ENCODE assay signal across 8 cellular contexts in the genomic region with DNA sequence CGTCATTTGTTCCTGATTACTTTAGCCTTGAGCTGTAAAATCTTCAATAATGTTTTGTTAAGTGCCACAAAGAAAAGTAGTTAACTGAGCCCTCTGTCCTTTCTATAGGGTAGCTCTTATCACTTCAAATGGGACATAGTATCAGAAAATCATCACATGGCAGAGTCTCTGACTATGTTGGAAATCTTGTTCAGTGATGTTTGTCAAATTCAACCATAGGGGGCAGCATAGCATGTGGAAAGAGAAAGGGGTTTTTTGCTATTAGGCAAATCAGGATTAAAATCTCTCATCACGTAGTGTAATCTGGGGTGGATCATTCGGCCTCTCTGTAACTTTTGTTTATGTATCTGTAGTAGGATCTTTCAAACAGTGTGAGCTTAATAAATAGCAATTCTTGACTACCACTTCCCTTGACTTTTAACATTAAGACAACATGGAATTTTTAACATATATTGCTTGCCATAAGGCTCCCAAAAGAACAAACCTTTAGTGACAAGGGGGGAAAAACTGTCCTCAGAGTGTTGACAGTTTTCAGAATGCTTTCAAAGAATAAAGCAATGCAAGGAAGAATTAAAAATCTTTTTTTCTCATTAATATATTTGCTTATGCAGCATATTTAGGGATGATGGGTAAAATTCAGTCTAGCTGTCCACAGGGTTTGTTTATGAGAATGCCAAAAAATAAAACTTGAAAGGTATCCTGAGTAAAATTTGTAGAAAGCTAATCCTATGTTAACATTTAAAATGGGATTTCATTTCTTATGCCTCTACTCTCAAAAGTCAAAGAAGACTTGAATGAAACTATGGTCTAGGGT.
DNase-seq lines count a peak whose midpoint lies in the region; ATAC-seq and TF ChIP-seq lines count a peak whose summit lies in the region.

No MANE protein-coding gene starts in this region.

- no peak overlapping the region for H2AK5ac ChIP-seq in mesendoderm (ENCODE audit: low read length)

- no peaks in the 10 kb centered on the region for H3K27me3 ChIP-seq in CD8-positive, alpha-beta memory T cell (ENCODE audit: insufficient read depth, low read length, poor library complexity, severe bottlenecking)
- H3K27me3 ChIP-seq in mesendoderm (ENCODE audit: insufficient read depth, low read length, poor library complexity) (no peaks in the 10 kb centered on the region), aorta (ENCODE audit: control insufficient read depth in 1 of 2, insufficient read depth in 2 of 2, low read length in 1 of 2) (no peaks in the 10 kb centered on the region)

- no peak overlapping the region for H3K56ac ChIP-seq in mesendoderm (ENCODE audit: low read length)

- in situ Hi-C loops in GM13976 (cut with MboI; ENCODE audit: low sequenced_read_pairs, unreplicated experiment): no loop called here

- no peak overlapping the region for H3K4me2 ChIP-seq in mesendoderm (ENCODE audit: low read length)

- H3K9ac ChIP-seq in mesendoderm (ENCODE audit: low read length): no peak overlapping the region

- H4K8ac ChIP-seq in mesendoderm (ENCODE audit: low read depth, low read length): no peak overlapping the region

- no peaks in the 10 kb centered on the region for H3K9me3 Mint-ChIP-seq in CD8-positive, alpha-beta memory T cell

- no peak overlapping the region for H3K4me3 Mint-ChIP-seq in CD8-positive, alpha-beta memory T cell

- H3K4me1 Mint-ChIP-seq in CD8-positive, alpha-beta memory T cell: peaks cover 15 to 34% (median 28%) of the 10 kb centered on the region in 3 donors

- DNase-seq in CD8-positive, alpha-beta memory T cell: peak in 3 of 5 donors; percentile 1 to 16 (median 10)
- DNase-seq in GM13976 (ENCODE audit: low spot score) (peak; percentile 10), NCI-H748 treated with DMSO at 0.1 percent for 48 hours (lab: John Stamatoyannopoulos, UW) (peak; percentile 6), choroid plexus epithelial cell (ENCODE audit: low read depth) (peak; percentile 69), mesendoderm (peak; percentile 67), middle frontal gyrus (ENCODE audit: extremely low spot score, low spot score) (no peak), aorta (no peak)

- POLR2A ChIA-PET in CD8-positive, alpha-beta memory T cell (lab: Charles Lee): no interaction called here

- peaks cover 8% of the 10 kb centered on the region for H3K79me1 ChIP-seq in mesendoderm (ENCODE audit: low read length)

- no peaks in the 10 kb centered on the region for H3K4me1 ChIP-seq in CD8-positive, alpha-beta memory T cell (ENCODE audit: insufficient read depth, low read length)
- no peaks in the 10 kb centered on the region for H3K4me1 ChIP-seq in mesendoderm (ENCODE audit: control insufficient read depth, low read depth, low read length)
- H3K4me1 ChIP-seq in aorta (ENCODE audit: control insufficient read depth in 1 of 2, insufficient read depth in 2 of 2, low read length in 2 of 2): no peaks in the 10 kb centered on the region

- ATAC-seq in HG03097 (IDR thresholded peaks at IDR 0.05; ENCODE audit: low FRiP score, unreplicated experiment) (no peak), aorta (ENCODE audit: low FRiP score) (no peak)

- no peak overlapping the region for H2BK5ac ChIP-seq in mesendoderm (ENCODE audit: low read length)

- H3K23ac ChIP-seq in mesendoderm (ENCODE audit: low read length): no peak overlapping the region

- peaks cover 0 to 28% (median 5%) of the 10 kb centered on the region in 3 donors for H3K36me3 Mint-ChIP-seq in CD8-positive, alpha-beta memory T cell

- no peaks in the 10 kb centered on the region for H3K36me3 ChIP-seq in CD8-positive, alpha-beta memory T cell (ENCODE audit: insufficient read depth, low read length)
- H3K36me3 ChIP-seq in mesendoderm (ENCODE audit: control insufficient read depth, insufficient read depth, low read length) (peaks cover 2% of the 10 kb centered on the region), aorta (ENCODE audit: control insufficient read depth in 1 of 2, insufficient read depth in 2 of 2, low read length in 1 of 2) (peaks cover 0 to 2% of the 10 kb centered on the region in 2 donors)

- CTCF ChIA-PET in CD8-positive, alpha-beta memory T cell (lab: Charles Lee): interaction anchor here (0.7 to 2.0 kb wide), 10 partner anchors 9 to 1044 kb away, joined by 3 to 7 read pairs (median 3); no protein-coding TSS in a partner anchor

- no CpG with 5 or more reads among the region's 3 CpGs for WGBS in mesendoderm (ENCODE audit: extremely low coverage, insufficient coverage, low lambda C conversion rate)
- 85 to 87% methylated on average over 3 of the region's 3 CpGs for WGBS in aorta, 2 donors

- no peak overlapping the region for H2BK15ac ChIP-seq in mesendoderm (replicated peaks; ENCODE audit: low read depth)

- intact Hi-C loops in aorta (cut with DNase I): no loop called here

- no peak overlapping the region for H3K4me3 ChIP-seq in CD8-positive, alpha-beta memory T cell (ENCODE audit: low read length)
- no peak overlapping the region for H3K4me3 ChIP-seq in choroid plexus epithelial cell (ENCODE audit: low read depth, low read length)
- H3K4me3 ChIP-seq in mesendoderm (ENCODE audit: low read length): no peak overlapping the region
- no peak overlapping the region for H3K4me3 ChIP-seq in aorta (ENCODE audit: low read length in 2 of 2)

- no peak overlapping the region for H3K27ac ChIP-seq in CD8-positive, alpha-beta memory T cell (ENCODE audit: low read depth, low read length)
- H3K27ac ChIP-seq in mesendoderm (ENCODE audit: low read depth, low read length) (no peak overlapping the region), aorta (ENCODE audit: low read depth in 1 of 2, low read length in 2 of 2) (no peak overlapping the region)

- no peak overlapping the region for H3K18ac ChIP-seq in mesendoderm (ENCODE audit: low read length)

- TF ChIP-seq CTCF in GM13976 (IDR thresholded peaks at IDR 0.05; ENCODE audit: borderline replicate concordance, control extremely low read depth, extremely low read depth, insufficient read depth, missing control alignments): no peak
- peak; percentile 66 for TF ChIP-seq CTCF in choroid plexus epithelial cell (conservative IDR thresholded peaks at IDR 0.05; ENCODE audit: low read depth, low read length)

- H3K9me3 ChIP-seq in CD8-positive, alpha-beta memory T cell (ENCODE audit: low read length): no peaks in the 10 kb centered on the region
- H3K9me3 ChIP-seq in aorta (ENCODE audit: control insufficient read depth, low read length): no peaks in the 10 kb centered on the region

- H3K4ac ChIP-seq in mesendoderm (ENCODE audit: low read depth, low read length): no peak overlapping the region

- no peak overlapping the region for H2BK120ac ChIP-seq in mesendoderm (ENCODE audit: low read depth, low read length)

- no peaks in the 10 kb centered on the region for H3K79me2 ChIP-seq in mesendoderm (ENCODE audit: control insufficient read depth, insufficient read depth, low read length)

- no peak overlapping the region for H4K5ac ChIP-seq in mesendoderm (ENCODE audit: low read length)

- H3K27ac Mint-ChIP-seq in CD8-positive, alpha-beta memory T cell: peak overlapping the region in 4 of 8 donors; percentile 5 to 20 (median 11)

- H3K27me3 Mint-ChIP-seq in CD8-positive, alpha-beta memory T cell: no peaks in the 10 kb centered on the region

Comparison
In these comparisons a context has a peak if more than half of its experiments do, and no peak if none do; other contexts are left out.
1. DNase-seq: peak in CD8-positive, alpha-beta memory T cell (3 of 5), GM13976 (single experiment), NCI-H748 treated with DMSO at 0.1 percent for 48 hours (single experiment), choroid plexus epithelial cell (single experiment) and mesendoderm (single experiment); none in middle frontal gyrus (single experiment) and aorta (0 of 2).